22 cellular contexts compared by ENCODE assay signal in genomic region chr11:30329150-30329940, GRCh38. TPM values are rescaled to one million over a fixed set of nuclear protein-coding genes. Genes with fewer than 3 reads are reported as not detected.
A peak's percentile ranks its signal among the peaks of the same experiment; 100 is the strongest.
DNase-seq lines count a peak whose midpoint lies in the region; ATAC-seq and TF ChIP-seq lines count a peak whose summit lies in the region.
"Had no signal": no experiment of that assay in that cellular context is flagged by ENCODE, and none has a peak within 500 bp of the region (broad histone marks: within the 10 kb centered on the region; RNA-seq: fewer than 3 reads in every experiment).

No MANE protein-coding gene starts in this region.

- no peaks in the 10 kb centered on the region for H3K9me3 ChIP-seq in hepatocyte (ENCODE audit: low read depth)
- H3K9me3 ChIP-seq in effector memory CD4-positive, alpha-beta T cell (ENCODE audit: control insufficient read depth, low read length): no peaks in the 10 kb centered on the region
- H3K9me3 ChIP-seq: body of pancreas, esophagus muscularis mucosa, heart left ventricle, MG63, SJCRH30 had no signal

- H3K4me2 ChIP-seq in hepatocyte: peak overlapping the region; percentile 19

- H3K4me3 Mint-ChIP-seq in activated T-cell treated with anti-CD3 and anti-CD28 coated beads, Interleukin-2, amount 50 U/mL, for 72 hours: peak overlapping the region; percentile 46 to 69
- peak overlapping the region; percentile 23 for H3K4me3 Mint-ChIP-seq in activated CD4-positive, alpha-beta memory T cell treated with anti-CD3 and anti-CD28 coated beads for 36 hours
- H3K4me3 Mint-ChIP-seq in stimulated activated naive CD8-positive, alpha-beta T cell treated with anti-CD3 and anti-CD28 coated beads, Interleukin-15, Interleukin-2, amounts not matched to agents 100 ng/mL and 50 ng/mL, for 24 hours: peak overlapping the region; percentile 20
- H3K4me3 Mint-ChIP-seq: neural crest cell had no signal

- no peak overlapping the region for H3K27ac ChIP-seq in hepatocyte
- H3K27ac ChIP-seq in effector memory CD4-positive, alpha-beta T cell (ENCODE audit: insufficient read depth, low read length, poor library complexity, severe bottlenecking): no peak overlapping the region
- H3K27ac ChIP-seq: body of pancreas, esophagus muscularis mucosa, heart left ventricle, SJCRH30 had no signal

- peaks cover 4 to 40% of the 10 kb centered on the region in 2 donors for H3K36me3 Mint-ChIP-seq in activated T-cell treated with anti-CD3 and anti-CD28 coated beads, Interleukin-2, amount 50 U/mL, for 72 hours (ENCODE audit: insufficient read depth in 2 of 2)
- peaks cover 32% of the 10 kb centered on the region for H3K36me3 Mint-ChIP-seq in activated CD4-positive, alpha-beta memory T cell treated with anti-CD3 and anti-CD28 coated beads for 36 hours
- peaks cover 57% of the 10 kb centered on the region for H3K36me3 Mint-ChIP-seq in stimulated activated naive CD8-positive, alpha-beta T cell treated with anti-CD3 and anti-CD28 coated beads, Interleukin-15, Interleukin-2, amounts not matched to agents 100 ng/mL and 50 ng/mL, for 24 hours (ENCODE audit: low read depth)

- no peak overlapping the region for H3K4me3 ChIP-seq in hepatocyte
- no peak overlapping the region for H3K4me3 ChIP-seq in effector memory CD4-positive, alpha-beta T cell (ENCODE audit: insufficient read depth, low read depth, low read length, poor library complexity, severe bottlenecking)
- H3K4me3 ChIP-seq: body of pancreas, esophagus muscularis mucosa, heart left ventricle, MG63, SJCRH30 had no signal

- no peaks in the 10 kb centered on the region for H3K9me2 ChIP-seq in hepatocyte (replicated peaks; ENCODE audit: insufficient read depth)

- peak; percentile 81 for ATAC-seq in activated T-cell treated with anti-CD3 and anti-CD28 coated beads, Interleukin-2, amount 50 U/mL, for 72 hours (replicated peaks in 1 of 2)
- no peak for ATAC-seq in HG03378 (IDR thresholded peaks at IDR 0.05; ENCODE audit: unreplicated experiment)
- ATAC-seq: body of pancreas, heart left ventricle had no signal

- no peaks in the 10 kb centered on the region for H3K27me3 ChIP-seq in hepatocyte
- no peaks in the 10 kb centered on the region for H3K27me3 ChIP-seq in effector memory CD4-positive, alpha-beta T cell (replicated peaks; ENCODE audit: control insufficient read depth, insufficient read depth, low read length, poor library complexity, severe bottlenecking)
- H3K27me3 ChIP-seq: body of pancreas, esophagus muscularis mucosa, heart left ventricle, MG63, SJCRH30 had no signal

- peak overlapping the region; percentile 89 for H3K27ac Mint-ChIP-seq in activated T-cell treated with anti-CD3 and anti-CD28 coated beads, Interleukin-2, amount 50 U/mL, for 72 hours
- H3K27ac Mint-ChIP-seq in activated CD4-positive, alpha-beta memory T cell treated with anti-CD3 and anti-CD28 coated beads for 36 hours: peak overlapping the region; percentile 67
- H3K27ac Mint-ChIP-seq in stimulated activated naive CD8-positive, alpha-beta T cell treated with anti-CD3 and anti-CD28 coated beads, Interleukin-15, Interleukin-2, amounts not matched to agents 100 ng/mL and 50 ng/mL, for 24 hours: no peak overlapping the region

- WGBS in hepatocyte (ENCODE audit: low lambda C conversion rate, missing lambda C conversion rate): 87% methylated on average over 4 of the region's 4 CpGs

- H3K9me3 Mint-ChIP-seq in activated T-cell treated with anti-CD3 and anti-CD28 coated beads, Interleukin-2, amount 50 U/mL, for 72 hours: no peaks in the 10 kb centered on the region
- no peaks in the 10 kb centered on the region for H3K9me3 Mint-ChIP-seq in activated CD4-positive, alpha-beta memory T cell treated with anti-CD3 and anti-CD28 coated beads for 36 hours
- no peaks in the 10 kb centered on the region for H3K9me3 Mint-ChIP-seq in stimulated activated naive CD8-positive, alpha-beta T cell treated with anti-CD3 and anti-CD28 coated beads, Interleukin-15, Interleukin-2, amounts not matched to agents 100 ng/mL and 50 ng/mL, for 24 hours
- H3K9me3 Mint-ChIP-seq: neural crest cell had no signal

- peaks cover 79% of the 10 kb centered on the region for H3K79me2 ChIP-seq in hepatocyte

- H3K36me3 ChIP-seq in hepatocyte (replicated peaks; ENCODE audit: insufficient read depth, low read depth): no peaks in the 10 kb centered on the region
- H3K36me3 ChIP-seq in effector memory CD4-positive, alpha-beta T cell (ENCODE audit: control insufficient read depth, insufficient read depth, low read length): peaks cover 21% of the 10 kb centered on the region

- no peak for TF ChIP-seq CTCF in hepatocyte (IDR thresholded peaks at IDR 0.05; ENCODE audit: poor library complexity)

- no peak overlapping the region for H2AFZ ChIP-seq in hepatocyte

- DNase-seq in activated T-cell treated with anti-CD3 and anti-CD28 coated beads, Interleukin-2, amount 50 U/mL, for 72 hours: no peak
- no peak for DNase-seq in activated T-cell treated with anti-CD3 and anti-CD28 coated beads for 4 hours
- no peak for DNase-seq in activated CD4-positive, alpha-beta memory T cell treated with anti-CD3 and anti-CD28 coated beads for 36 hours
- DNase-seq in hepatocyte (ENCODE audit: low spot score): no peak
- no peak for DNase-seq in effector memory CD4-positive, alpha-beta T cell
- no peak for DNase-seq in AG08396 (ENCODE audit: low spot score)
- DNase-seq: activated CD4-positive, alpha-beta T cell treated with anti-CD3 and anti-CD28 coated beads, Interleukin-2, amount 50 U/mL, for 1 hour; activated effector memory CD4-positive, alpha-beta T cell treated with anti-CD3 and anti-CD28 coated beads, Interleukin-2, amount 50 U/mL, for 16 hours; body of pancreas; GDM1; H7; heart left ventricle; mesendoderm; MG63; NCI-H1930; OCI-M1; SJCRH30; T1000 had no signal

- POLR2A ChIA-PET in activated CD4-positive, alpha-beta memory T cell treated with anti-CD3 and anti-CD28 coated beads for 36 hours (lab: Charles Lee): no interaction called here

- intact Hi-C loops in activated CD4-positive, alpha-beta memory T cell treated with anti-CD3 and anti-CD28 coated beads for 36 hours (cut with micrococcal nuclease): loop anchor here (10.0 kb wide), 2 partner anchors 1175 to 1755 kb away; partner anchors contain the start of genes ELP4 and IMMP1L

- H3K4me1 Mint-ChIP-seq in activated T-cell treated with anti-CD3 and anti-CD28 coated beads, Interleukin-2, amount 50 U/mL, for 72 hours (ENCODE audit: low read depth): peaks cover 60% of the 10 kb centered on the region
- peaks cover 55% of the 10 kb centered on the region for H3K4me1 Mint-ChIP-seq in activated CD4-positive, alpha-beta memory T cell treated with anti-CD3 and anti-CD28 coated beads for 36 hours (ENCODE audit: low read depth)
- peaks cover 57% of the 10 kb centered on the region for H3K4me1 Mint-ChIP-seq in stimulated activated naive CD8-positive, alpha-beta T cell treated with anti-CD3 and anti-CD28 coated beads, Interleukin-15, Interleukin-2, amounts not matched to agents 100 ng/mL and 50 ng/mL, for 24 hours (ENCODE audit: low read depth)

- CTCF ChIA-PET in activated CD4-positive, alpha-beta memory T cell treated with anti-CD3 and anti-CD28 coated beads for 36 hours (lab: Charles Lee): no interaction called here

- H4K20me1 ChIP-seq in hepatocyte (ENCODE audit: insufficient read depth, poor library complexity, severe bottlenecking): peaks cover 3% of the 10 kb centered on the region

- peaks cover 8% of the 10 kb centered on the region for H3K4me1 ChIP-seq in hepatocyte (ENCODE audit: insufficient read depth)
- H3K4me1 ChIP-seq in effector memory CD4-positive, alpha-beta T cell (ENCODE audit: control insufficient read depth, insufficient read depth, low read length, poor library complexity, severe bottlenecking): peaks cover 22% of the 10 kb centered on the region

- H3K27me3 Mint-ChIP-seq in activated T-cell treated with anti-CD3 and anti-CD28 coated beads, Interleukin-2, amount 50 U/mL, for 72 hours (ENCODE audit: low read depth): no peaks in the 10 kb centered on the region
- no peaks in the 10 kb centered on the region for H3K27me3 Mint-ChIP-seq in activated CD4-positive, alpha-beta memory T cell treated with anti-CD3 and anti-CD28 coated beads for 36 hours
- no peaks in the 10 kb centered on the region for H3K27me3 Mint-ChIP-seq in stimulated activated naive CD8-positive, alpha-beta T cell treated with anti-CD3 and anti-CD28 coated beads, Interleukin-15, Interleukin-2, amounts not matched to agents 100 ng/mL and 50 ng/mL, for 24 hours

RNA-seq across cellular contexts. Expression of gene ARL14EP, which starts 6.4 kb away (rescaled TPM):
- total RNA-seq in activated T-cell treated with anti-CD3 and anti-CD28 coated beads, Interleukin-2, amount 50 U/mL, for 72 hours: 10 to 100 TPM; 31.4 to 40.8 TPM
- total RNA-seq in activated CD4-positive, alpha-beta memory T cell treated with anti-CD3 and anti-CD28 coated beads for 36 hours: 10 to 100 TPM; 25.0 to 31.0 TPM
- total RNA-seq in hepatocyte: 21.7 and 26.5 TPM in 2 replicates
- polyA plus RNA-seq in hepatocyte: 16.6 and 22.2 TPM in 2 replicates
